21 cellular contexts compared by ENCODE assay signal in the genomic region with DNA sequence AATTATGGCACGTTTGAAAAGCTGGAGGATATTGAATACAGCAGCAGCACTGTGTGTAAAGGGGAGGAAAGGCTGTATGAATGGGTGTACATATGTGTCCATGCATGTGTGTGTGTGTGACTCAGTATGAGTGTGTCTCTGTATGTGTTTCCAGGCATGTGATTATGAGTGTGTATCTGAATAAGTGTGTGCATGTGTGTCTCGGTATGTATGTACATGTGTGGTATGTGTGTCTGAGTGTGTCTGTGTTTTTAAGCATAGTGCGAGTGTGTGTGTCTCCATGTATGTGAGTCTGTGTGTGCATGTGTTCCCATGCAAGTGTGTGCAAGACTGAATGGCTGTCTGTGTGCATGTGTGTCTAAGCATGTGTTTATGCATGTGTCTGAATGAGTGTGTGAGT.
DNase-seq lines count a peak whose midpoint lies in the region; ATAC-seq, FAIRE-seq and TF ChIP-seq lines count a peak whose summit lies in the region.
"Had no signal": no experiment of that assay in that cellular context is flagged by ENCODE, and none has a peak within 500 bp of the region (broad histone marks: within the 10 kb centered on the region; RNA-seq: fewer than 3 reads in every experiment).

No MANE protein-coding gene starts in this region.

- H3K4me3 ChIP-seq in HepG2 (replicated peaks in 1 of 3; ENCODE audit: insufficient read depth in 1 of 3, low read depth in 2 of 3, low read length in 3 of 3), result no peak overlapping the region
- no peak overlapping the region for H3K4me3 ChIP-seq in right lobe of liver
- no peak overlapping the region for H3K4me3 ChIP-seq in trophoblast cell (ENCODE audit: low read depth, low read length)
- H3K4me3 ChIP-seq: A549; BLaER1 treated with 17β-estradiol and CSF1 and Interleukin-3, amounts not matched to agents 10 nM and 100 nM; GM12878 had no signal

- no peak overlapping the region for H3K18ac ChIP-seq in trophoblast cell (ENCODE audit: low read length)

- H3K27ac ChIP-seq in HepG2 (ENCODE audit: extremely low read length, insufficient read depth, low read length) (no peak overlapping the region), right lobe of liver (no peak overlapping the region), trophoblast cell (ENCODE audit: low read depth, low read length) (no peak overlapping the region)
- H3K27ac ChIP-seq: 22Rv1; A549; BLaER1 treated with 17β-estradiol and CSF1 and Interleukin-3, amounts not matched to agents 10 nM and 100 nM; C4-2B had no signal

- no peak for TF ChIP-seq CTCF in HepG2 (CRISPR knock-in tag; IDR thresholded peaks at IDR 0.05)
- no peak for TF ChIP-seq CTCF in right lobe of liver (IDR thresholded peaks at IDR 0.05)

- no peak overlapping the region for H3K4ac ChIP-seq in trophoblast cell (ENCODE audit: low read depth, low read length)

- H3K27me3 Mint-ChIP-seq in activated T-helper 1 cell treated with anti-CD3 and anti-CD28 coated beads, Interleukin-12 subunit alpha, Interleukin-12 subunit beta, Interleukin-2, Interleukin-4 antibody, amounts not matched to agents 30 ng/mL and 10 ng/mL and 1 ng/mL, durations not matched to agents 14 hours and 24 hours and 36 hours (ENCODE audit: insufficient read depth), result no peaks in the 10 kb centered on the region

- TF ChIP-seq POLR2A in HepG2 (IDR thresholded peaks at IDR 0.05; ENCODE audit: insufficient read depth in 1 of 2, low read depth in 2 of 2, low read length in 2 of 2) (no peak), right lobe of liver (IDR thresholded peaks at IDR 0.05) (no peak)

- ATAC-seq in HepG2 (no peak), right lobe of liver (no peak)
- ATAC-seq: A549; CD8-positive, alpha-beta T cell; GM12878 had no signal

- H2BK120ac ChIP-seq in trophoblast cell (ENCODE audit: insufficient read depth, low read length, poor library complexity), result no peak overlapping the region

- H3K9ac ChIP-seq in HepG2 (ENCODE audit: insufficient read depth, low read depth, low read length), result no peak overlapping the region
- no peak overlapping the region for H3K9ac ChIP-seq in trophoblast cell (ENCODE audit: low read length)
- H3K9ac ChIP-seq: BLaER1 treated with 17β-estradiol and CSF1 and Interleukin-3, amounts not matched to agents 10 nM and 100 nM had no signal

- H3K79me2 ChIP-seq in HepG2 (ENCODE audit: insufficient read depth, low read length), result no peaks in the 10 kb centered on the region
- H3K79me2 ChIP-seq in trophoblast cell (ENCODE audit: control insufficient read depth, insufficient read depth, low read length, poor library complexity), result no peaks in the 10 kb centered on the region

- peak; percentile 30 for FAIRE-seq in HepG2 (lab: Jason Lieb, UNC)
- FAIRE-seq: A549, D721Med, GM12878, GM12892, GM18507 had no signal

- intact Hi-C loops in HepG2 (cut with micrococcal nuclease; ENCODE audit: unreplicated experiment) (no loop called here), right lobe of liver (cut with DNase I) (no loop called here)
- intact Hi-C loops in activated T-helper 1 cell treated with anti-CD3 and anti-CD28 coated beads, Interleukin-12 subunit alpha, Interleukin-12 subunit beta, Interleukin-2, Interleukin-4 antibody, amounts not matched to agents 30 ng/mL and 10 ng/mL and 1 ng/mL, durations not matched to agents 14 hours and 24 hours and 36 hours (cut with micrococcal nuclease), result no loop called here

- H4K20me1 ChIP-seq in HepG2 (ENCODE audit: insufficient read depth, low read length), result no peaks in the 10 kb centered on the region
- H4K20me1 ChIP-seq: BLaER1 treated with 17β-estradiol and CSF1 and Interleukin-3, amounts not matched to agents 10 nM and 100 nM had no signal

- no peak overlapping the region for H2AK5ac ChIP-seq in trophoblast cell (ENCODE audit: low read length)

- WGBS in HepG2 (ENCODE audit: low lambda C conversion rate), result 56% methylated on average over 3 of the region's 3 CpGs
- WGBS in right lobe of liver (ENCODE audit: insufficient coverage, low coverage, low lambda C conversion rate, missing lambda C conversion rate), result 59% methylated on average over 2 of the region's 3 CpGs
- no CpG with 5 or more reads among the region's 3 CpGs for WGBS in trophoblast cell (ENCODE audit: extremely low coverage, insufficient coverage, insufficient read length)

- no TSS peak for BruUV-seq in HepG2 (replicated peaks; lab: Mats Ljungman, UMichigan)

- H3K4me1 Mint-ChIP-seq in activated T-helper 1 cell treated with anti-CD3 and anti-CD28 coated beads, Interleukin-12 subunit alpha, Interleukin-12 subunit beta, Interleukin-2, Interleukin-4 antibody, amounts not matched to agents 30 ng/mL and 10 ng/mL and 1 ng/mL, durations not matched to agents 14 hours and 24 hours and 36 hours (ENCODE audit: low read depth), result no peaks in the 10 kb centered on the region
- H3K4me1 Mint-ChIP-seq: B cell had no signal

- H3K4me1 ChIP-seq in HepG2 (ENCODE audit: insufficient read depth, low read length) (no peaks in the 10 kb centered on the region), right lobe of liver (no peaks in the 10 kb centered on the region), trophoblast cell (ENCODE audit: control insufficient read depth in 1 of 2, insufficient read depth in 2 of 2, low read length in 2 of 2) (no peaks in the 10 kb centered on the region)
- H3K4me1 ChIP-seq: A549; BLaER1 treated with 17β-estradiol and CSF1 and Interleukin-3, amounts not matched to agents 10 nM and 100 nM; Caco-2 had no signal

- H4K91ac ChIP-seq in trophoblast cell (ENCODE audit: low read depth, low read length), result no peak overlapping the region

- in situ Hi-C loops in HepG2 (cut with HindIII; ENCODE audit: extremely low pct_ligation_motif_present, low pct_unique_long_range_greater_than_20kb), result no loop called here

- H3K14ac ChIP-seq in trophoblast cell (ENCODE audit: low read length), result no peak overlapping the region

- no peak overlapping the region for H4K8ac ChIP-seq in trophoblast cell (ENCODE audit: low read depth, low read length)

- no peak for TF ChIP-seq RAD21 in HepG2 (CRISPR knock-in tag; IDR thresholded peaks at IDR 0.05)

- POLR2A ChIA-PET in HepG2 (lab: Yijun Ruan, JAX), result no interaction called here

- H3K4me3 Mint-ChIP-seq in activated T-helper 1 cell treated with anti-CD3 and anti-CD28 coated beads, Interleukin-12 subunit alpha, Interleukin-12 subunit beta, Interleukin-2, Interleukin-4 antibody, amounts not matched to agents 30 ng/mL and 10 ng/mL and 1 ng/mL, durations not matched to agents 14 hours and 24 hours and 36 hours, result no peak overlapping the region
- H3K4me3 Mint-ChIP-seq: B cell; CD4-positive, alpha-beta T cell; CD8-positive, alpha-beta T cell had no signal

- no peak overlapping the region for H2BK12ac ChIP-seq in trophoblast cell (ENCODE audit: low read length)

- peak overlapping the region; percentile 10 for H3K23ac ChIP-seq in trophoblast cell (ENCODE audit: low read length)

- H3K79me1 ChIP-seq in trophoblast cell (ENCODE audit: low read length), result no peaks in the 10 kb centered on the region

- H2AFZ ChIP-seq in HepG2 (ENCODE audit: low read length) (no peak overlapping the region), trophoblast cell (ENCODE audit: insufficient read depth, low read length, poor library complexity) (no peak overlapping the region)

- no peak overlapping the region for H3K4me2 ChIP-seq in HepG2 (ENCODE audit: low read depth, low read length)
- no peak overlapping the region for H3K4me2 ChIP-seq in trophoblast cell (ENCODE audit: low read length)
- H3K4me2 ChIP-seq: A549; BLaER1 treated with 17β-estradiol and CSF1 and Interleukin-3, amounts not matched to agents 10 nM and 100 nM had no signal

- no peaks in the 10 kb centered on the region for H3K36me3 Mint-ChIP-seq in activated T-helper 1 cell treated with anti-CD3 and anti-CD28 coated beads, Interleukin-12 subunit alpha, Interleukin-12 subunit beta, Interleukin-2, Interleukin-4 antibody, amounts not matched to agents 30 ng/mL and 10 ng/mL and 1 ng/mL, durations not matched to agents 14 hours and 24 hours and 36 hours (ENCODE audit: low read depth)
- H3K36me3 Mint-ChIP-seq: CD8-positive, alpha-beta T cell had no signal

- H2BK5ac ChIP-seq in trophoblast cell (ENCODE audit: low read depth, low read length, poor library complexity), result no peak overlapping the region

- DNase-seq in HepG2 (ENCODE audit: low spot score), result no peak
- DNase-seq in right lobe of liver, result no peak
- no peak for DNase-seq in trophoblast cell
- DNase-seq in epidermal melanocyte (ENCODE audit: insufficient read length, low spot score), result no peak
- no peak for DNase-seq in activated T-helper 1 cell treated with anti-CD3 and anti-CD28 coated beads, Interleukin-12 subunit alpha, Interleukin-12 subunit beta, Interleukin-2, Interleukin-4 antibody, amounts not matched to agents 30 ng/mL and 10 ng/mL and 1 ng/mL, durations not matched to agents 14 hours and 24 hours and 36 hours (ENCODE audit: low spot score)
- DNase-seq: AML-193; Caco-2; Calu3; CD4-positive, alpha-beta T cell; CD8-positive, alpha-beta T cell; DMS79 treated with DMSO at 0.1 percent for 48 hours; GDM1 had no signal

- H4K12ac ChIP-seq in trophoblast cell (ENCODE audit: low read depth, low read length), result no peak overlapping the region

- H3K27ac Mint-ChIP-seq in activated T-helper 1 cell treated with anti-CD3 and anti-CD28 coated beads, Interleukin-12 subunit alpha, Interleukin-12 subunit beta, Interleukin-2, Interleukin-4 antibody, amounts not matched to agents 30 ng/mL and 10 ng/mL and 1 ng/mL, durations not matched to agents 14 hours and 24 hours and 36 hours, result no peak overlapping the region
- H3K27ac Mint-ChIP-seq: B cell; CD4-positive, alpha-beta T cell; CD8-positive, alpha-beta T cell had no signal

- H3K27me3 ChIP-seq in HepG2 (ENCODE audit: control insufficient read depth in 1 of 2, insufficient read depth in 2 of 2, low read length in 2 of 2) (no peaks in the 10 kb centered on the region; a peak in 1 of 5 replicates), right lobe of liver (no peaks in the 10 kb centered on the region), trophoblast cell (ENCODE audit: insufficient read depth, low read length) (no peaks in the 10 kb centered on the region)
- H3K27me3 ChIP-seq: BLaER1 treated with 17β-estradiol and CSF1 and Interleukin-3, amounts not matched to agents 10 nM and 100 nM had no signal

- CTCF ChIA-PET in HepG2 (lab: Yijun Ruan, JAX; ENCODE audit: low intra/inter-chr PET ratio, low total read pairs), result no interaction called here

- H3K36me3 ChIP-seq in HepG2 (replicated peaks in 1 of 2; ENCODE audit: control insufficient read depth in 1 of 2, insufficient read depth in 2 of 2, low read length in 2 of 2) (no peaks in the 10 kb centered on the region), right lobe of liver (no peaks in the 10 kb centered on the region), trophoblast cell (ENCODE audit: control insufficient read depth in 1 of 2, insufficient read depth in 2 of 2, low read length in 2 of 2) (no peaks in the 10 kb centered on the region)
- H3K36me3 ChIP-seq: BLaER1 treated with 17β-estradiol and CSF1 and Interleukin-3, amounts not matched to agents 10 nM and 100 nM had no signal

- peaks cover 10% of the 10 kb centered on the region for H3K9me3 Mint-ChIP-seq in activated T-helper 1 cell treated with anti-CD3 and anti-CD28 coated beads, Interleukin-12 subunit alpha, Interleukin-12 subunit beta, Interleukin-2, Interleukin-4 antibody, amounts not matched to agents 30 ng/mL and 10 ng/mL and 1 ng/mL, durations not matched to agents 14 hours and 24 hours and 36 hours

- TF ChIP-seq EP300 in HepG2 (IDR thresholded peaks at IDR 0.05; ENCODE audit: low read depth in 2 of 2, low read length in 2 of 2) (no peak), HepG2 (CRISPR knock-in tag; IDR thresholded peaks at IDR 0.05; ENCODE audit: borderline replicate concordance) (no peak)

- H3K9me3 ChIP-seq in HepG2 (ENCODE audit: low read length) (peaks cover 7% of the 10 kb centered on the region), right lobe of liver (no peaks in the 10 kb centered on the region), trophoblast cell (ENCODE audit: insufficient read depth, low read depth, low read length) (peaks cover 5% of the 10 kb centered on the region)
- H3K9me3 ChIP-seq: A549, Caco-2 had no signal
